17 cellular contexts compared by ENCODE assay signal in the genomic region with DNA sequence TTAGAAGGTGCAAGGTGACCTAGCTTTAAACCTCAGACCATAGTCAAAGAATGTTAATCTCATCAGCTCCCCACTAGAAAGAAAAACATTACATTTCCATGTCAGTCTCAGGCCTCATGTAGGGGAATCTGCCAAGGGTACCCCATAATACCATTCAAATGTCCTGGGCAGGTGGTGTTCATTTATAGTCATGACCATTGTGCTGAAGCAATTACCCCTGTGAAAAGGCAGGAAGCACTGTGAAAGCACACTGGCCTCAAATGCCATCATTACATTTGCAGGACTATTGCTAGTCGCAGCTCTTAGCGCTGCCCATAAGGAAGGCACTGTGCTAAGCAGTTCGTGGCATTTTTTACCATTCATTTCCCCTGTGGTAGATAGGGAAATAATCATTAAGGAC.
DNase-seq lines count a peak whose midpoint lies in the region; ATAC-seq and TF ChIP-seq lines count a peak whose summit lies in the region.
"Had no signal": no experiment of that assay in that cellular context is flagged by ENCODE, and none has a peak within 500 bp of the region (broad histone marks: within the 10 kb centered on the region; RNA-seq: fewer than 3 reads in every experiment).

No MANE protein-coding gene starts in this region.

- no peaks in the 10 kb centered on the region for H3K36me3 ChIP-seq in HUES48 (ENCODE audit: control insufficient read depth, insufficient read depth, low read length)
- H3K36me3 ChIP-seq in iPS-20b (ENCODE audit: insufficient read depth, low read depth, low read length), result no peaks in the 10 kb centered on the region
- H3K36me3 ChIP-seq in adrenal gland (replicated peaks in 1 of 2), result no peaks in the 10 kb centered on the region

- H3K27me3 ChIP-seq in HUES48 (ENCODE audit: control insufficient read depth, insufficient read depth, low read length) (no peaks in the 10 kb centered on the region), iPS-20b (ENCODE audit: insufficient read depth, low read length) (no peaks in the 10 kb centered on the region; the same call in 1 of the 2 replicates), adrenal gland (no peaks in the 10 kb centered on the region)

- H3K9me3 ChIP-seq in HUES48 (ENCODE audit: control insufficient read depth, insufficient read depth, low read length) (no peaks in the 10 kb centered on the region), iPS-20b (ENCODE audit: insufficient read depth, low read depth, low read length) (no peaks in the 10 kb centered on the region), adrenal gland (replicated peaks in 1 of 3) (no peaks in the 10 kb centered on the region)

- H3K9ac ChIP-seq in HUES48 (ENCODE audit: low read depth, low read length) (no peak overlapping the region), iPS-20b (ENCODE audit: low read depth, low read length) (no peak overlapping the region; the same call in 1 of the 2 replicates)

- peaks cover 89% of the 10 kb centered on the region for H3K4me1 Mint-ChIP-seq in brain

- H3K4me3 ChIP-seq in HUES48 (ENCODE audit: low read depth, low read length) (no peak overlapping the region), iPS-20b (ENCODE audit: low read length) (peak overlapping the region; percentile 15; the same call in 1 of the 2 replicates), adrenal gland (no peak overlapping the region)

- DNase-seq in NCI-H2081 treated with DMSO at 0.1 percent for 48 hours (lab: John Stamatoyannopoulos, UW) (peak; percentile 61), NCI-H2171 (lab: John Stamatoyannopoulos, UW) (no peak), head of caudate nucleus (no peak), adrenal gland (no peak)
- DNase-seq: COR-L47, DMS53, HCEC 1CT, KG1, NCI-H1694, NCI-H510A, OCI-M1, RPMI8226 had no signal

- intact Hi-C loops in head of caudate nucleus (cut with DNase I) (no loop called here), adrenal gland (cut with DNase I) (no loop called here)

- H3K36me3 Mint-ChIP-seq in brain, result peaks cover 4% of the 10 kb centered on the region

- no peak for TF ChIP-seq CTCF in brain (conservative IDR thresholded peaks at IDR 0.05)
- TF ChIP-seq CTCF in adrenal gland (IDR thresholded peaks at IDR 0.05), result no peak

- H3K9me3 Mint-ChIP-seq in brain, result no peaks in the 10 kb centered on the region
- H3K9me3 Mint-ChIP-seq: T-helper 1 cell treated with Interleukin-12 subunit alpha and Interleukin-12 subunit beta and Interleukin-4 antibody, amounts not matched to agents 30 μg/mL and 1 μg/mL, for 36 hours had no signal

- no peak for TF ChIP-seq POLR2A in adrenal gland (IDR thresholded peaks at IDR 0.05)

- ATAC-seq in GM18868 (IDR thresholded peaks at IDR 0.05; ENCODE audit: unreplicated experiment), result no peak

- peak overlapping the region in 3 of 5 experiments; percentile 16 to 76 (median 40) for H3K27ac Mint-ChIP-seq in brain
- H3K27ac Mint-ChIP-seq: T-helper 1 cell treated with Interleukin-12 subunit alpha and Interleukin-12 subunit beta and Interleukin-4 antibody, amounts not matched to agents 30 μg/mL and 1 μg/mL, for 36 hours had no signal

- peaks cover 83% of the 10 kb centered on the region for H3K4me1 ChIP-seq in HUES48 (ENCODE audit: control insufficient read depth, insufficient read depth, low read length)
- H3K4me1 ChIP-seq in iPS-20b (ENCODE audit: insufficient read depth, low read length), result peaks cover 78% of the 10 kb centered on the region
- no peaks in the 10 kb centered on the region for H3K4me1 ChIP-seq in adrenal gland (replicated peaks in 1 of 2)

- no peaks in the 10 kb centered on the region for H3K27me3 Mint-ChIP-seq in brain

- H3K4me3 Mint-ChIP-seq in brain, result no peak overlapping the region
- H3K4me3 Mint-ChIP-seq: T-helper 1 cell treated with Interleukin-12 subunit alpha and Interleukin-12 subunit beta and Interleukin-4 antibody, amounts not matched to agents 30 μg/mL and 1 μg/mL, for 36 hours had no signal

- H3K27ac ChIP-seq in HUES48 (ENCODE audit: low read depth, low read length) (peak overlapping the region; percentile 57), iPS-20b (ENCODE audit: low read length) (no peak overlapping the region), adrenal gland (no peak overlapping the region)

- 73 to 83% (median 80%) methylated on average over 3 of the region's 3 CpGs for WGBS in adrenal gland, 4 donors
